8 cellular contexts compared by ENCODE assay signal in genomic region chr22:46815896-46816721, GRCh38. TPM values are rescaled to one million over a fixed set of nuclear protein-coding genes. Genes with fewer than 3 reads are reported as not detected.
DNase-seq lines count a peak whose midpoint lies in the region; ATAC-seq and TF ChIP-seq lines count a peak whose summit lies in the region.

No MANE protein-coding gene starts in this region.

- peak; percentile 1 for DNase-seq in GF-D8 (lab: John Stamatoyannopoulos, UW)
- DNase-seq in RKO (ENCODE audit: low spot score): peak; percentile 33
- DNase-seq in fibroblast of peridontal ligament (ENCODE audit: extremely low read depth): peak; percentile 69
- DNase-seq in sciatic nerve (ENCODE audit: low spot score): no peak
- DNase-seq in kidney glomerular epithelial cell (lab: John Stamatoyannopoulos, UW): no peak
- DNase-seq in stimulated activated CD4-positive, alpha-beta T cell treated with anti-CD3 and anti-CD28 coated beads, Interleukin-4, amount 100 ng/mL, for 1 hour: no peak
- no peak for DNase-seq in GM10248 (ENCODE audit: extremely low spot score)

- POLR2A ChIA-PET in GM10248 (lab: Yijun Ruan, JAX): no interaction called here

- CTCF ChIA-PET in GM10248 (lab: Yijun Ruan, JAX): interaction anchor here (0.6 to 6.4 kb wide), 3 partner anchors 10 to 13 kb away, joined by 3 to 40 read pairs (median 5); no protein-coding TSS in a partner anchor

- peak; percentile 62 for ATAC-seq in sciatic nerve
- ATAC-seq in HG02763 (IDR thresholded peaks at IDR 0.05; ENCODE audit: unreplicated experiment): no peak

- TF ChIP-seq CTCF in GM10248 (IDR thresholded peaks at IDR 0.05; ENCODE audit: control extremely low read depth, extremely low read depth, low read depth, missing control alignments): no peak

- intact Hi-C loops in sciatic nerve (cut with DNase I): no loop called here

RNA-seq across cellular contexts. Expression of gene TBC1D22A, which starts 53.7 kb away (rescaled TPM):
- total RNA-seq in sciatic nerve: 36.3 TPM

Comparison
In these comparisons a context has a peak if more than half of its experiments do, and no peak if none do; other contexts are left out.
1. DNase-seq: peak in GF-D8 (single experiment), RKO (single experiment) and fibroblast of peridontal ligament (single experiment); none in sciatic nerve (single experiment), kidney glomerular epithelial cell (single experiment), stimulated activated CD4-positive, alpha-beta T cell treated with anti-CD3 and anti-CD28 coated beads, Interleukin-4, amount 100 ng/mL, for 1 hour (single experiment) and GM10248 (single experiment).